In genomic region chr17:71417142-71417541, GRCh38 we compare ENCODE assay signal across 21 cellular contexts.
DNase-seq lines count a peak whose midpoint lies in the region; ATAC-seq, FAIRE-seq and TF ChIP-seq lines count a peak whose summit lies in the region.
"Had no signal": no experiment of that assay in that cellular context is flagged by ENCODE, and none has a peak within 500 bp of the region (broad histone marks: within the 10 kb centered on the region; RNA-seq: fewer than 3 reads in every experiment).

No MANE protein-coding gene starts in this region.

- no peaks in the 10 kb centered on the region for H3K79me2 ChIP-seq in HepG2 (ENCODE audit: insufficient read depth, low read length)

- ATAC-seq in HepG2 = no peak
- no peak for ATAC-seq in right lobe of liver
- ATAC-seq: GM12878 had no signal

- no peaks in the 10 kb centered on the region for H3K4me1 ChIP-seq in HepG2 (ENCODE audit: insufficient read depth, low read length)
- H3K4me1 ChIP-seq in right lobe of liver = no peaks in the 10 kb centered on the region
- H3K4me1 ChIP-seq in adipocyte (ENCODE audit: control insufficient read depth, insufficient read depth, low read length) = peaks cover 16% of the 10 kb centered on the region
- no peaks in the 10 kb centered on the region for H3K4me1 ChIP-seq in vagina
- H3K4me1 ChIP-seq in tibial nerve = no peaks in the 10 kb centered on the region
- H3K4me1 ChIP-seq: BE2C had no signal

- no peaks in the 10 kb centered on the region for H4K20me1 ChIP-seq in HepG2 (ENCODE audit: insufficient read depth, low read length)

- TF ChIP-seq EP300 in HepG2 (IDR thresholded peaks at IDR 0.05; ENCODE audit: low read depth in 2 of 2, low read length in 2 of 2) (no peak), HepG2 (CRISPR knock-in tag; IDR thresholded peaks at IDR 0.05; ENCODE audit: borderline replicate concordance) (no peak), tibial nerve (IDR thresholded peaks at IDR 0.05) (no peak)

- in situ Hi-C loops in HepG2 (cut with HindIII; ENCODE audit: extremely low pct_ligation_motif_present, low pct_unique_long_range_greater_than_20kb) = no loop called here

- CTCF ChIA-PET in HepG2 (lab: Yijun Ruan, JAX; ENCODE audit: low intra/inter-chr PET ratio, low total read pairs) = no interaction called here

- no peak overlapping the region for H3K27ac ChIP-seq in HepG2 (ENCODE audit: extremely low read length, insufficient read depth, low read length)
- no peak overlapping the region for H3K27ac ChIP-seq in right lobe of liver
- H3K27ac ChIP-seq in vagina = no peak overlapping the region
- H3K27ac ChIP-seq in tibial nerve = no peak overlapping the region

- no peak for TF ChIP-seq RAD21 in HepG2 (CRISPR knock-in tag; IDR thresholded peaks at IDR 0.05)

- DNase-seq in HepG2 (ENCODE audit: low spot score) (no peak), right lobe of liver (no peak), MV-4-11 (lab: John Stamatoyannopoulos, UW) (peak; percentile 11), adipocyte (ENCODE audit: low read depth) (peak; percentile 47), vagina (ENCODE audit: extremely low spot score in 2 of 2) (no peak), tibial nerve (ENCODE audit: low spot score in 2 of 2) (no peak)
- no peak for DNase-seq in activated CD8-positive, alpha-beta memory T cell treated with anti-CD3 and anti-CD28 coated beads, Interleukin-2, amount 50 U/mL, for 48 hours
- DNase-seq: ACHN; BE2C; C1 segment of cervical spinal cord; CD4-positive, CD25-positive, alpha-beta regulatory T cell; CD8-positive, alpha-beta memory T cell; COR-L47; DMS 273 treated with DMSO at 0.1 percent for 48 hours; DMS53; DND-41; EL; GOT3; H7 had no signal

- no peaks in the 10 kb centered on the region for H3K27me3 ChIP-seq in HepG2 (ENCODE audit: control insufficient read depth in 1 of 2, insufficient read depth in 2 of 2, low read length in 2 of 2)
- H3K27me3 ChIP-seq in right lobe of liver = no peaks in the 10 kb centered on the region
- H3K27me3 ChIP-seq in adipocyte (replicated peaks; ENCODE audit: control insufficient read depth, insufficient read depth, low read length) = no peaks in the 10 kb centered on the region
- no peaks in the 10 kb centered on the region for H3K27me3 ChIP-seq in vagina
- no peaks in the 10 kb centered on the region for H3K27me3 ChIP-seq in tibial nerve
- H3K27me3 ChIP-seq: BE2C had no signal

- BruUV-seq in HepG2 (replicated peaks; lab: Mats Ljungman, UMichigan) = no TSS peak

- intact Hi-C loops in HepG2 (cut with micrococcal nuclease; ENCODE audit: unreplicated experiment) = no loop called here
- intact Hi-C loops in right lobe of liver (cut with DNase I) = no loop called here
- intact Hi-C loops in vagina (cut with DNase I) = no loop called here

- FAIRE-seq in HepG2 (lab: Jason Lieb, UNC) = no peak
- FAIRE-seq: A204.1, GM12878 had no signal

- H3K9me3 ChIP-seq in HepG2 (ENCODE audit: low read length) = no peaks in the 10 kb centered on the region
- no peaks in the 10 kb centered on the region for H3K9me3 ChIP-seq in right lobe of liver
- no peaks in the 10 kb centered on the region for H3K9me3 ChIP-seq in adipocyte (ENCODE audit: control insufficient read depth, low read length)
- no peaks in the 10 kb centered on the region for H3K9me3 ChIP-seq in vagina
- peaks cover 0 to 5% (median 0%) of the 10 kb centered on the region in 4 donors for H3K9me3 ChIP-seq in tibial nerve
- H3K9me3 ChIP-seq: BE2C had no signal

- H3K4me2 ChIP-seq in HepG2 (ENCODE audit: low read depth, low read length) = no peak overlapping the region

- H3K36me3 ChIP-seq in HepG2 (replicated peaks in 1 of 2; ENCODE audit: control insufficient read depth in 1 of 2, insufficient read depth in 2 of 2, low read length in 2 of 2) (no peaks in the 10 kb centered on the region), right lobe of liver (no peaks in the 10 kb centered on the region), adipocyte (ENCODE audit: control insufficient read depth, insufficient read depth, low read length, severe bottlenecking) (no peaks in the 10 kb centered on the region), vagina (no peaks in the 10 kb centered on the region), tibial nerve (no peaks in the 10 kb centered on the region)
- H3K36me3 ChIP-seq: BE2C had no signal

- no peak overlapping the region for H2AFZ ChIP-seq in HepG2 (ENCODE audit: low read length)

- H3K9ac ChIP-seq in HepG2 (ENCODE audit: insufficient read depth, low read depth, low read length) = no peak overlapping the region
- no peak overlapping the region for H3K9ac ChIP-seq in adipocyte (ENCODE audit: low read length)

- WGBS in HepG2 (ENCODE audit: low lambda C conversion rate) = 5% methylated on average over 1 of the region's 1 CpG
- 75% methylated on average over 1 of the region's 1 CpG for WGBS in right lobe of liver (ENCODE audit: insufficient coverage, low coverage, low lambda C conversion rate, missing lambda C conversion rate)
- WGBS in tibial nerve, 2 donors = 95 to 100% methylated on average over 1 of the region's 1 CpG

- TF ChIP-seq POLR2A in HepG2 (IDR thresholded peaks at IDR 0.05; ENCODE audit: insufficient read depth in 1 of 2, low read depth in 2 of 2, low read length in 2 of 2) (no peak), right lobe of liver (IDR thresholded peaks at IDR 0.05) (no peak), vagina (IDR thresholded peaks at IDR 0.05) (no peak), tibial nerve (IDR thresholded peaks at IDR 0.05) (no peak)

- POLR2A ChIA-PET in HepG2 (lab: Yijun Ruan, JAX) = no interaction called here

- no peak overlapping the region for H3K4me3 ChIP-seq in HepG2 (replicated peaks in 1 of 3; ENCODE audit: insufficient read depth in 1 of 3, low read depth in 2 of 3, low read length in 3 of 3)
- no peak overlapping the region for H3K4me3 ChIP-seq in right lobe of liver
- H3K4me3 ChIP-seq in adipocyte (ENCODE audit: low read length) = no peak overlapping the region
- no peak overlapping the region for H3K4me3 ChIP-seq in vagina
- H3K4me3 ChIP-seq in tibial nerve = no peak overlapping the region
- H3K4me3 ChIP-seq: GM12878 had no signal

- TF ChIP-seq CTCF in HepG2 (CRISPR knock-in tag; IDR thresholded peaks at IDR 0.05) = no peak
- TF ChIP-seq CTCF in right lobe of liver (IDR thresholded peaks at IDR 0.05) = no peak
- TF ChIP-seq CTCF in vagina (IDR thresholded peaks at IDR 0.05) = no peak
- TF ChIP-seq CTCF in tibial nerve (IDR thresholded peaks at IDR 0.05) = no peak

TF ChIP-seq in HepG2, 621 proteins besides CTCF, POLR2A, EP300 and RAD21:
- TF ChIP-seq CEBPB (IDR thresholded peaks at IDR 0.05; ENCODE audit: borderline replicate concordance, low read depth, low read length) (peak; percentile 75; the same call in 1 of the 2 replicates), ZNF350 (CRISPR knock-in tag; IDR thresholded peaks at IDR 0.05; ENCODE audit: borderline replicate concordance, low read depth) (no peak)

Comparison
In these comparisons a context has a peak if more than half of its experiments do, and no peak if none do; other contexts are left out.
1. DNase-seq: peak in MV-4-11 (single experiment) and adipocyte (single experiment); none in HepG2 (single experiment), right lobe of liver (0 of 3), vagina (0 of 2), activated CD8-positive, alpha-beta memory T cell treated with anti-CD3 and anti-CD28 coated beads, Interleukin-2, amount 50 U/mL, for 48 hours (single experiment) and tibial nerve (0 of 2).